8 cellular contexts compared by ENCODE assay signal in genomic region chr18:35241523-35241804, GRCh38. TPM values are rescaled to one million over a fixed set of nuclear protein-coding genes. Genes with fewer than 3 reads are reported as not detected.
DNase-seq lines count a peak whose midpoint lies in the region; ATAC-seq and TF ChIP-seq lines count a peak whose summit lies in the region.

No MANE protein-coding gene starts in this region.

- ATAC-seq in Right ventricle myocardium inferior (no peak), lower lobe of right lung (peak in 1 of 2 donors; percentile 1), HG03442 (IDR thresholded peaks at IDR 0.05; ENCODE audit: unreplicated experiment) (no peak)

- H3K4me1 ChIP-seq in right atrium auricular region, result peaks cover 0 to 10% of the 10 kb centered on the region in 2 donors
- peaks cover 9% of the 10 kb centered on the region for H3K4me1 ChIP-seq in lower lobe of right lung
- H3K4me1 ChIP-seq in vagina, result peaks cover 17% of the 10 kb centered on the region

- DNase-seq in right atrium auricular region (ENCODE audit: low spot score) (no peak), Right ventricle myocardium inferior (ENCODE audit: missing footprints) (no peak), lower lobe of right lung (no peak), vagina (ENCODE audit: extremely low spot score in 2 of 2) (no peak), GM19238 (ENCODE audit: insufficient read length, low spot score) (no peak)
- no peak for DNase-seq in activated CD4-positive, alpha-beta T cell treated with anti-CD3 and anti-CD28 coated beads, Interleukin-2, amount 50 U/mL, for 48 hours

- no peaks in the 10 kb centered on the region for H3K9me3 ChIP-seq in right atrium auricular region
- no peaks in the 10 kb centered on the region for H3K9me3 ChIP-seq in lower lobe of right lung
- H3K9me3 ChIP-seq in vagina, result no peaks in the 10 kb centered on the region

- TF ChIP-seq CTCF in right atrium auricular region (IDR thresholded peaks at IDR 0.05) (no peak), lower lobe of right lung (IDR thresholded peaks at IDR 0.05) (no peak), vagina (IDR thresholded peaks at IDR 0.05) (no peak)

- H3K27me3 ChIP-seq in right atrium auricular region (no peaks in the 10 kb centered on the region), lower lobe of right lung (ENCODE audit: low read depth) (no peaks in the 10 kb centered on the region), vagina (no peaks in the 10 kb centered on the region)

- peak overlapping the region; percentile 67 to 79 for H3K4me3 ChIP-seq in right atrium auricular region
- H3K4me3 ChIP-seq in lower lobe of right lung, result peak overlapping the region; percentile 71
- peak overlapping the region; percentile 54 to 83 for H3K4me3 ChIP-seq in vagina

- H3K36me3 ChIP-seq in right atrium auricular region (peaks cover 39% of the 10 kb centered on the region), lower lobe of right lung (peaks cover 42% of the 10 kb centered on the region), vagina (peaks cover 0 to 40% of the 10 kb centered on the region in 2 donors)

- H3K27ac ChIP-seq in right atrium auricular region (peak overlapping the region; percentile 94 to 98), angular gyrus (ENCODE audit: low read depth, low read length) (peak overlapping the region; percentile 93), lower lobe of right lung (peak overlapping the region; percentile 97), vagina (peak overlapping the region; percentile 98)

- intact Hi-C loops in Right ventricle myocardium inferior (cut with DNase I) (loop anchor here (1.0 to 5.0 kb wide), 4 partner anchors 49 to 255 kb away; partner anchors contain the start of genes INO80C, ZNF24 and ZSCAN30), lower lobe of right lung (cut with DNase I) (loop anchor here (10.0 kb wide), 1 partner anchor 103 kb away; the partner anchor contains the start of gene ZNF24), vagina (cut with DNase I) (loop anchor here (5.0 kb wide), 1 partner anchor 101 kb away; the partner anchor contains the start of gene ZNF24)

- no peak for TF ChIP-seq POLR2A in vagina (IDR thresholded peaks at IDR 0.05)

RNA-seq across cellular contexts. Expression of gene ZNF397, which starts 0.6 kb away (rescaled TPM):
- 10 to 100 TPM; 11.3 to 12.0 TPM for total RNA-seq in right atrium auricular region
- 15.5 TPM for total RNA-seq in Right ventricle myocardium inferior
- total RNA-seq in lower lobe of right lung, result 33.1 TPM
- total RNA-seq in vagina, result 31.9 TPM

RNA-seq across cellular contexts. Expression of gene ZSCAN30, which starts 48.6 kb away (rescaled TPM):
- 10 to 100 TPM; 12.8 to 18.7 TPM for total RNA-seq in right atrium auricular region
- 9.5 TPM for total RNA-seq in Right ventricle myocardium inferior
- 18.8 TPM for total RNA-seq in lower lobe of right lung
- 19.4 TPM for total RNA-seq in vagina
